8 cellular contexts compared by ENCODE assay signal in genomic region chr11:60915250-60915914, GRCh38. TPM values are rescaled to one million over a fixed set of nuclear protein-coding genes. Genes with fewer than 3 reads are reported as not detected.
DNase-seq lines count a peak whose midpoint lies in the region; TF ChIP-seq lines count a peak whose summit lies in the region.

No MANE protein-coding gene starts in this region.

- H3K27me3 Mint-ChIP-seq in activated CD4-positive, alpha-beta memory T cell treated with anti-CD3 and anti-CD28 coated beads for 36 hours, result no peaks in the 10 kb centered on the region
- H3K27me3 Mint-ChIP-seq in mesothelial cell of epicardium (ENCODE audit: low read depth), result peaks cover 9% of the 10 kb centered on the region

- DNase-seq in GM03348 (ENCODE audit: low spot score) (peak; percentile 80), H4 (ENCODE audit: low spot score) (peak; percentile 70), MV-4-11 (lab: John Stamatoyannopoulos, UW) (peak; percentile 85), mesothelial cell of epicardium (ENCODE audit: low spot score in 2 of 2, unreplicated experiment in 2 of 2) (peak in 1 of 2 experiments; percentile 54), NCI-H446 treated with DMSO at 0.1 percent for 48 hours (lab: John Stamatoyannopoulos, UW) (no peak)
- DNase-seq in activated CD4-positive, alpha-beta memory T cell treated with anti-CD3 and anti-CD28 coated beads for 36 hours, result peak; percentile 87
- peak; percentile 48 to 58 (median 50) for DNase-seq in effector memory CD4-positive, alpha-beta T cell
- DNase-seq in stimulated activated CD8-positive, alpha-beta memory T cell treated with anti-CD3 and anti-CD28 coated beads, Interleukin-4, amount 100 ng/mL, for 24 hours (ENCODE audit: low read depth), result peak; percentile 61

- H3K36me3 Mint-ChIP-seq in activated CD4-positive, alpha-beta memory T cell treated with anti-CD3 and anti-CD28 coated beads for 36 hours, result peaks cover 27% of the 10 kb centered on the region
- H3K36me3 Mint-ChIP-seq in mesothelial cell of epicardium, result peaks cover 1% of the 10 kb centered on the region

- H3K4me1 Mint-ChIP-seq in activated CD4-positive, alpha-beta memory T cell treated with anti-CD3 and anti-CD28 coated beads for 36 hours (ENCODE audit: low read depth), result peaks cover 67% of the 10 kb centered on the region
- H3K4me1 Mint-ChIP-seq in mesothelial cell of epicardium, result peaks cover 28% of the 10 kb centered on the region

- TF ChIP-seq CTCF in mesothelial cell of epicardium (IDR thresholded peaks at IDR 0.05; ENCODE audit: unreplicated experiment), result no peak

- POLR2A ChIA-PET in activated CD4-positive, alpha-beta memory T cell treated with anti-CD3 and anti-CD28 coated beads for 36 hours (lab: Charles Lee), result interaction anchor here (0.7 to 4.1 kb wide), 7 partner anchors 10 to 196 kb away, joined by 3 to 26 read pairs (median 3); partner anchors contain the start of gene PRPF19

- no peaks in the 10 kb centered on the region for H3K27me3 ChIP-seq in effector memory CD4-positive, alpha-beta T cell (replicated peaks; ENCODE audit: control insufficient read depth, insufficient read depth, low read length, poor library complexity, severe bottlenecking)

- peak overlapping the region; percentile 89 for H3K4me3 ChIP-seq in effector memory CD4-positive, alpha-beta T cell (ENCODE audit: insufficient read depth, low read depth, low read length, poor library complexity, severe bottlenecking)

- peak overlapping the region; percentile 78 for H3K27ac Mint-ChIP-seq in activated CD4-positive, alpha-beta memory T cell treated with anti-CD3 and anti-CD28 coated beads for 36 hours
- peak overlapping the region; percentile 94 for H3K27ac Mint-ChIP-seq in mesothelial cell of epicardium

- no peaks in the 10 kb centered on the region for H3K9me3 Mint-ChIP-seq in activated CD4-positive, alpha-beta memory T cell treated with anti-CD3 and anti-CD28 coated beads for 36 hours
- H3K9me3 Mint-ChIP-seq in mesothelial cell of epicardium, result no peaks in the 10 kb centered on the region

- H3K27ac ChIP-seq in effector memory CD4-positive, alpha-beta T cell (ENCODE audit: insufficient read depth, low read length, poor library complexity, severe bottlenecking), result peak overlapping the region; percentile 54

- H3K4me3 Mint-ChIP-seq in activated CD4-positive, alpha-beta memory T cell treated with anti-CD3 and anti-CD28 coated beads for 36 hours, result peak overlapping the region; percentile 92
- H3K4me3 Mint-ChIP-seq in mesothelial cell of epicardium, result peak overlapping the region; percentile 91

- CTCF ChIA-PET in activated CD4-positive, alpha-beta memory T cell treated with anti-CD3 and anti-CD28 coated beads for 36 hours (lab: Charles Lee), result interaction anchor here (0.6 to 7.4 kb wide), 17 partner anchors 8 to 420 kb away, joined by 3 to 86 read pairs (median 4); partner anchors contain the start of genes PRPF19 and TMEM132A

- no peaks in the 10 kb centered on the region for H3K9me3 ChIP-seq in effector memory CD4-positive, alpha-beta T cell (ENCODE audit: control insufficient read depth, low read length)

- H3K4me1 ChIP-seq in effector memory CD4-positive, alpha-beta T cell (ENCODE audit: control insufficient read depth, insufficient read depth, low read length, poor library complexity, severe bottlenecking), result peaks cover 22% of the 10 kb centered on the region

- intact Hi-C loops in activated CD4-positive, alpha-beta memory T cell treated with anti-CD3 and anti-CD28 coated beads for 36 hours (cut with micrococcal nuclease), result loop anchor here (1.0 to 10.0 kb wide), 8 partner anchors 9 to 419 kb away; partner anchors contain the start of genes DDB1, SLC15A3, TKFC and TMEM132A

- H3K36me3 ChIP-seq in effector memory CD4-positive, alpha-beta T cell (ENCODE audit: control insufficient read depth, insufficient read depth, low read length), result peaks cover 11% of the 10 kb centered on the region

RNA-seq across cellular contexts. Expression of gene TMEM109, which starts 1.4 kb away (rescaled TPM):
- total RNA-seq in H4 (2014; rRNA removed; shearing (Covaris generic)), result 43.0 and 65.6 TPM in 2 replicates
- total RNA-seq in activated CD4-positive, alpha-beta memory T cell treated with anti-CD3 and anti-CD28 coated beads for 36 hours, result 100 to 1,000 TPM; 101 to 106 TPM
- 52.5 to 56.8 TPM (median 55.2 TPM) in 3 replicates for total RNA-seq in mesothelial cell of epicardium

RNA-seq across cellular contexts. Expression of gene TMEM132A, which starts 8.9 kb away (rescaled TPM):
- 28.6 and 39.0 TPM in 2 replicates for total RNA-seq in H4 (2014; rRNA removed; shearing (Covaris generic))
- total RNA-seq in activated CD4-positive, alpha-beta memory T cell treated with anti-CD3 and anti-CD28 coated beads for 36 hours, result 1 to 10 TPM; 3.3 to 5.7 TPM
- 182 to 197 TPM (median 193 TPM) in 3 replicates for total RNA-seq in mesothelial cell of epicardium

RNA-seq across cellular contexts. Expression of gene PRPF19, which starts 9.0 kb away (rescaled TPM):
- total RNA-seq in H4 (2014; rRNA removed; shearing (Covaris generic)), result 92.3 and 106 TPM in 2 replicates
- total RNA-seq in activated CD4-positive, alpha-beta memory T cell treated with anti-CD3 and anti-CD28 coated beads for 36 hours, result 100 to 1,000 TPM; 127 to 139 TPM
- total RNA-seq in mesothelial cell of epicardium, result 96.3 to 100 TPM (median 97.6 TPM) in 3 replicates

RNA-seq across cellular contexts. Expression of gene SLC15A3, which starts 36.6 kb away (rescaled TPM):
- total RNA-seq in H4 (2014; rRNA removed; shearing (Covaris generic)), result 4.9 and 5.8 TPM in 2 replicates
- total RNA-seq in activated CD4-positive, alpha-beta memory T cell treated with anti-CD3 and anti-CD28 coated beads for 36 hours, result 1 to 10 TPM; 1.3 to 1.8 TPM
- total RNA-seq in mesothelial cell of epicardium, result 5.0 to 7.4 TPM (median 5.2 TPM) in 3 replicates

RNA-seq across cellular contexts. Expression of gene ZP1, which starts 48.0 kb away (rescaled TPM):
- total RNA-seq in H4 (2014; rRNA removed; shearing (Covaris generic)), result 1.5 and 2.1 TPM in 2 replicates
- not detected for total RNA-seq in activated CD4-positive, alpha-beta memory T cell treated with anti-CD3 and anti-CD28 coated beads for 36 hours
- 0.16 to 0.31 TPM in 2 of 3 replicates, not detected in the other for total RNA-seq in mesothelial cell of epicardium
